ENCODE assay signal across 14 cellular contexts in the genomic region with DNA sequence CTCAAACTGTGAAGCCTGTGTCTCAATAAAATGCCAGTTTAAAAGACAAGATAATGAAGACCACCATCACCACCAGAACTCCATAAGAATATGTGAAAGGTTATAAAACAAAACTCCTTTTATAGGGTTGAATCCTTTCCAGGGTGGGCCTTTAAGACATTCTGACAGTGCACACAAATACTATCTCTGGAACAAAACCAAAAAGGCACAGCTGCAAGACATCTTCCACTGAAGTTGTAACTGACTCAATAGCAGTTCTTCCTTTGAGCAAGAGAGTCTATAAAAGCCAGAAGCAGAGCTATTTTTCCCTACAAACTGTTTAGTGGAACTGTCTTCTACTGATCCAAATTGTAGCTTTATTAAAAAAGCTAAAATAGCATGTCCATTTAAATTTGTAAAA.
DNase-seq lines count a peak whose midpoint lies in the region; ATAC-seq and TF ChIP-seq lines count a peak whose summit lies in the region.
"Had no signal": no experiment of that assay in that cellular context is flagged by ENCODE, and none has a peak within 500 bp of the region (broad histone marks: within the 10 kb centered on the region; RNA-seq: fewer than 3 reads in every experiment).

No MANE protein-coding gene starts in this region.

- H3K4me2 ChIP-seq in hepatocyte (peak overlapping the region; percentile 7), trophoblast cell (ENCODE audit: low read length) (no peak overlapping the region)

- no peaks in the 10 kb centered on the region for H3K27me3 ChIP-seq in hepatocyte
- H3K27me3 ChIP-seq in trophoblast cell (ENCODE audit: insufficient read depth, low read length) = no peaks in the 10 kb centered on the region
- no peaks in the 10 kb centered on the region for H3K27me3 ChIP-seq in testis
- H3K27me3 ChIP-seq: breast epithelium had no signal

- no peak overlapping the region for H3K9ac ChIP-seq in trophoblast cell (ENCODE audit: low read length)

- H3K36me3 ChIP-seq in hepatocyte (replicated peaks; ENCODE audit: insufficient read depth, low read depth) (no peaks in the 10 kb centered on the region), trophoblast cell (ENCODE audit: control insufficient read depth in 1 of 2, insufficient read depth in 2 of 2, low read length in 2 of 2) (peaks cover 0 to 2% of the 10 kb centered on the region in 2 experiments), testis (ENCODE audit: low read depth, missing control alignments) (no peaks in the 10 kb centered on the region)
- H3K36me3 ChIP-seq: breast epithelium had no signal

- H3K23ac ChIP-seq in trophoblast cell (ENCODE audit: low read length) = no peak overlapping the region

- no peak overlapping the region for H2AK5ac ChIP-seq in trophoblast cell (ENCODE audit: low read length)

- no peak overlapping the region for H2AFZ ChIP-seq in hepatocyte
- H2AFZ ChIP-seq in trophoblast cell (ENCODE audit: insufficient read depth, low read length, poor library complexity) = no peak overlapping the region

- H3K27ac ChIP-seq in hepatocyte = no peak overlapping the region
- H3K27ac ChIP-seq in trophoblast cell (ENCODE audit: low read depth, low read length) = no peak overlapping the region
- H3K27ac ChIP-seq in testis = no peak overlapping the region
- H3K27ac ChIP-seq: breast epithelium had no signal

- peaks cover 43% of the 10 kb centered on the region for H3K79me2 ChIP-seq in hepatocyte
- H3K79me2 ChIP-seq in trophoblast cell (ENCODE audit: control insufficient read depth, insufficient read depth, low read length, poor library complexity) = no peaks in the 10 kb centered on the region

- no peaks in the 10 kb centered on the region for H3K79me1 ChIP-seq in trophoblast cell (ENCODE audit: low read length)

- H4K91ac ChIP-seq in trophoblast cell (ENCODE audit: low read depth, low read length) = no peak overlapping the region

- H3K4me3 ChIP-seq in choroid plexus epithelial cell (ENCODE audit: low read depth, low read length) (no peak overlapping the region), hepatocyte (no peak overlapping the region), trophoblast cell (ENCODE audit: low read depth, low read length) (no peak overlapping the region), testis (no peak overlapping the region)
- H3K4me3 ChIP-seq: breast epithelium had no signal

- H4K8ac ChIP-seq in trophoblast cell (ENCODE audit: low read depth, low read length) = no peak overlapping the region

- H4K20me1 ChIP-seq in hepatocyte (ENCODE audit: insufficient read depth, poor library complexity, severe bottlenecking) = no peaks in the 10 kb centered on the region

- H3K14ac ChIP-seq in trophoblast cell (ENCODE audit: low read length) = no peak overlapping the region

- no peak overlapping the region for H3K18ac ChIP-seq in trophoblast cell (ENCODE audit: low read length)

- no peak for TF ChIP-seq POLR2A in testis (IDR thresholded peaks at IDR 0.05)

- H3K4ac ChIP-seq in trophoblast cell (ENCODE audit: low read depth, low read length) = no peak overlapping the region

- DNase-seq in Right ventricle myocardium inferior (ENCODE audit: missing footprints) (no peak), cardiac septum (ENCODE audit: low spot score) (no peak), choroid plexus epithelial cell (ENCODE audit: low read depth) (peak; percentile 80), hepatocyte (ENCODE audit: low spot score) (peak; percentile 63), NCI-H1694 (lab: John Stamatoyannopoulos, UW) (no peak), trophoblast cell (no peak), testis (no peak), anterior cingulate cortex (lab: John Stamatoyannopoulos, UW) (no peak)
- DNase-seq: activated naive CD4-positive, alpha-beta T cell treated with anti-CD3 and anti-CD28 coated beads, Interleukin-2, amount 10 ng/mL, durations not matched to agents 7 days and 5 days; effector memory CD8-positive, alpha-beta T cell; NCI-H2081; NCI-H82; RPMI8226 had no signal

- ATAC-seq in Right ventricle myocardium inferior = peak; percentile 83
- ATAC-seq: effector memory CD8-positive, alpha-beta T cell had no signal

- H3K9me2 ChIP-seq in hepatocyte (replicated peaks; ENCODE audit: insufficient read depth) = no peaks in the 10 kb centered on the region

- peaks cover 5% of the 10 kb centered on the region for H3K4me1 ChIP-seq in hepatocyte (ENCODE audit: insufficient read depth)
- H3K4me1 ChIP-seq in trophoblast cell (ENCODE audit: control insufficient read depth in 1 of 2, insufficient read depth in 2 of 2, low read length in 2 of 2) = peaks cover 0 to 4% of the 10 kb centered on the region in 2 experiments
- H3K4me1 ChIP-seq in testis = peaks cover 30% of the 10 kb centered on the region
- H3K4me1 ChIP-seq: breast epithelium had no signal

- intact Hi-C loops in Right ventricle myocardium inferior (cut with DNase I) (no loop called here), cardiac septum (cut with DNase I) (no loop called here), testis (cut with DNase I; ENCODE audit: low total_unique reads) (no loop called here)

- H4K12ac ChIP-seq in trophoblast cell (ENCODE audit: low read depth, low read length) = no peak overlapping the region

- TF ChIP-seq CTCF in choroid plexus epithelial cell (conservative IDR thresholded peaks at IDR 0.05; ENCODE audit: low read depth, low read length) = no peak
- TF ChIP-seq CTCF in hepatocyte (IDR thresholded peaks at IDR 0.05; ENCODE audit: poor library complexity) = no peak
- no peak for TF ChIP-seq CTCF in testis (IDR thresholded peaks at IDR 0.05)

- H2BK120ac ChIP-seq in trophoblast cell (ENCODE audit: insufficient read depth, low read length, poor library complexity) = no peak overlapping the region

- H2BK5ac ChIP-seq in trophoblast cell (ENCODE audit: low read depth, low read length, poor library complexity) = no peak overlapping the region

- H2BK12ac ChIP-seq in trophoblast cell (ENCODE audit: low read length) = no peak overlapping the region

- no peaks in the 10 kb centered on the region for H3K9me3 ChIP-seq in hepatocyte (ENCODE audit: low read depth)
- H3K9me3 ChIP-seq in trophoblast cell (ENCODE audit: insufficient read depth, low read depth, low read length) = no peaks in the 10 kb centered on the region
- no peaks in the 10 kb centered on the region for H3K9me3 ChIP-seq in testis

Comparison
In these comparisons a context has a peak if more than half of its experiments do, and no peak if none do; other contexts are left out.
1. DNase-seq: peak in choroid plexus epithelial cell (single experiment) and hepatocyte (single experiment); none in Right ventricle myocardium inferior (single experiment), cardiac septum (single experiment), NCI-H1694 (single experiment), trophoblast cell (0 of 2), testis (single experiment) and anterior cingulate cortex (0 of 58).